ENCODE assay signal across 8 cellular contexts in the genomic region with DNA sequence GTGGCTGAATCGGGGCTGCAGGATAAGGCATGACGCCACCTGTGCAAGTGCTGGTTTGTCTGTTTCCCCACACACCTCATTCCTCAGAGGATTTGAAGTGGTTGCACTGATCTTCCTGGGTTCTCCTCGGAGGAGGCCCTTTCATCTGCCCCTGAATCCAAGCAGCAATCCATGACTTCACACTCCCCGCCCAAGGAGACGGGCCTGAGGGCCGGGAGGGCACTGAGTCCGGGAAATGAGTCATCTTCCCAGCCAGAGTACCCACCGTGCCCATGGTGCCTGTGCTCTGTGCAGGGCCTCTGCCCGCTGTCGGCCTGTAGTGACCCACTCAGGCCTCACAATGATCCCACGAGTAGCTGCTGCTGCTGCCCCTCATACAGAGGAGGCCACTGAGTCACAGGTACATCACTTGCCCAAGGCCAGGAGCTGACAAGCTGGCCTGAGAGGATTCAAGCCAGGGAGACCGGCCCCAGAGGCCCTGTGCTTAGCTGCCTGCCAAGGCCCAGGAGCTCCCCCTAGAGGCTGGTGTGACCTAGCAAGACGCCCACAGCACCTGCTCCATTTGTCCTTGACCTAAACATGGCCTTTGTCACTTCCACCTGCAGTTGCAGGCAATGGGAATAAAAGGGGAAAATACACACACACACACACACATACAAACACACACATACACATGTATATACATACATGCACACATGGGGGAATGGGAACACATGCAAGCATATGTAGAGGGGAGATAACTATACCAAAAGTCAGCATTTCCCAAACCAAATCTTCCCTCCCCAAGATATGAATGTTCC.
DNase-seq lines count a peak whose midpoint lies in the region; ATAC-seq, FAIRE-seq and TF ChIP-seq lines count a peak whose summit lies in the region.

No MANE protein-coding gene starts in this region.

- ATAC-seq in GM18517 (IDR thresholded peaks at IDR 0.05; ENCODE audit: unreplicated experiment): no peak
- no peak for ATAC-seq in HG03095 (IDR thresholded peaks at IDR 0.05; ENCODE audit: unreplicated experiment)
- ATAC-seq in HG02571 (IDR thresholded peaks at IDR 0.05; ENCODE audit: unreplicated experiment): no peak

- H3K4ac ChIP-seq in H9 (ENCODE audit: low read depth, low read length): no peak overlapping the region

- H3K79me2 ChIP-seq in H9 (ENCODE audit: insufficient read depth, low read length) (no peaks in the 10 kb centered on the region), endothelial cell of umbilical vein (ENCODE audit: control insufficient read depth, insufficient read depth, low read length) (no peaks in the 10 kb centered on the region), neural progenitor cell (ENCODE audit: low read depth) (no peaks in the 10 kb centered on the region)

- H3K23ac ChIP-seq in H9 (ENCODE audit: insufficient read length, low read depth, low read length): no peak overlapping the region

- no peak overlapping the region for H3K18ac ChIP-seq in H9 (ENCODE audit: insufficient read length, low read depth, low read length)

- no peak overlapping the region for H3T11ph ChIP-seq in H9 (ENCODE audit: low read length)

- H3K9me1 ChIP-seq in endothelial cell of umbilical vein (replicated peaks; ENCODE audit: control insufficient read depth, extremely low read depth, insufficient read depth, low read length): no peaks in the 10 kb centered on the region

- peak; percentile 84 for TF ChIP-seq CTCF in Calu3 (IDR thresholded peaks at IDR 0.05; ENCODE audit: unreplicated experiment)
- peak; percentile 90 for TF ChIP-seq CTCF in H9 (conservative IDR thresholded peaks at IDR 0.05)
- peak; percentile 88 to 91 for TF ChIP-seq CTCF in endothelial cell of umbilical vein (IDR thresholded peaks at IDR 0.05; ENCODE audit: extremely low read depth in 1 of 2, insufficient read depth in 1 of 2, low read depth in 1 of 2, low read length in 2 of 2)
- peak; percentile 72 for TF ChIP-seq CTCF in neural progenitor cell (IDR thresholded peaks at IDR 0.05)

- dilution Hi-C loops in endothelial cell of umbilical vein (cut with MboI; ENCODE audit: extremely low pct_ligation_motif_present, low sequenced_read_pairs): no loop called here

- H3K4me1 ChIP-seq in H9 (ENCODE audit: insufficient read depth, low read length) (no peaks in the 10 kb centered on the region), endothelial cell of umbilical vein (ENCODE audit: control insufficient read depth, extremely low read depth, insufficient read depth, low read length) (peaks cover 11% of the 10 kb centered on the region), neural progenitor cell (peaks cover 11% of the 10 kb centered on the region)

- no CpG with 5 or more reads among the region's 13 CpGs for WGBS in H9 (ENCODE audit: extremely low coverage, insufficient read length, low lambda C conversion rate)

- H3K56ac ChIP-seq in H9 (ENCODE audit: insufficient read length, low read depth, low read length): no peak overlapping the region

- peaks cover 12% of the 10 kb centered on the region for H3K4me1 Mint-ChIP-seq in Calu3 (ENCODE audit: low read depth, unreplicated experiment)
- H3K4me1 Mint-ChIP-seq in H9: peaks cover 7 to 8% of the 10 kb centered on the region in 2 experiments; a peak in 3 of 4 replicates
- H3K4me1 Mint-ChIP-seq in neural progenitor cell: peaks cover 24% of the 10 kb centered on the region

- no peak overlapping the region for H2AK5ac ChIP-seq in H9 (ENCODE audit: insufficient read length, low read length)

- H3K9ac ChIP-seq in H9 (ENCODE audit: extremely low read depth, insufficient read length, low read length) (no peak overlapping the region), endothelial cell of umbilical vein (replicated peaks; ENCODE audit: extremely low read depth, insufficient read depth, low read length) (no peak overlapping the region), neural progenitor cell (no peak overlapping the region)

- H3F3A ChIP-seq in neural progenitor cell (ENCODE audit: low read depth): no peaks in the 10 kb centered on the region

- H3K36me3 Mint-ChIP-seq in Calu3 (ENCODE audit: insufficient read depth, unreplicated experiment): no peaks in the 10 kb centered on the region
- peaks cover 5 to 25% (median 21%) of the 10 kb centered on the region in 3 experiments; a peak in 6 of 7 replicates for H3K36me3 Mint-ChIP-seq in H9 (ENCODE audit: insufficient read depth in 1 of 3, low read depth in 3 of 3)
- H3K36me3 Mint-ChIP-seq in neural progenitor cell: no peaks in the 10 kb centered on the region

- H3K23me2 ChIP-seq in H9 (ENCODE audit: insufficient read length, low read depth, low read length, poor library complexity, severe bottlenecking): no peaks in the 10 kb centered on the region

- peak; percentile 92 for FAIRE-seq in endothelial cell of umbilical vein (lab: Jason Lieb, UNC)

- DNase-seq in Calu3 (peak; percentile 93), H9 (peak; percentile 86), SK-MEL-5 (ENCODE audit: low read depth, low spot score) (peak; percentile 67), endothelial cell of umbilical vein (ENCODE audit: low read depth, low spot score) (peak; percentile 87), neural progenitor cell (ENCODE audit: low spot score) (peak; percentile 76)

- H3K27me3 Mint-ChIP-seq in Calu3 (ENCODE audit: unreplicated experiment) (peaks cover 73% of the 10 kb centered on the region), H9 (ENCODE audit: low read depth) (peaks cover 2% of the 10 kb centered on the region), neural progenitor cell (ENCODE audit: insufficient read depth, low read depth) (peaks cover 6% of the 10 kb centered on the region)

- H2BK15ac ChIP-seq in H9 (ENCODE audit: low read depth, low read length): no peak overlapping the region

- H3K36me3 ChIP-seq in endothelial cell of umbilical vein (ENCODE audit: control insufficient read depth in 2 of 2, extremely low read depth in 1 of 2, insufficient read depth in 2 of 2, low read length in 2 of 2) (no peaks in the 10 kb centered on the region), neural progenitor cell (no peaks in the 10 kb centered on the region)

- H3K9me3 Mint-ChIP-seq in Calu3 (ENCODE audit: low read depth, unreplicated experiment) (peaks cover 16% of the 10 kb centered on the region), H9 (peaks cover 27 to 29% of the 10 kb centered on the region in 2 experiments), neural progenitor cell (peaks cover 37% of the 10 kb centered on the region)

- no peak overlapping the region for H2BK5ac ChIP-seq in H9 (ENCODE audit: insufficient read length, low read length)

- BruUV-seq in Calu3 (replicated peaks; lab: Mats Ljungman, UMichigan): no TSS peak
- no TSS peak for BruUV-seq in endothelial cell of umbilical vein (replicated peaks; lab: Mats Ljungman, UMichigan)

- H3K14ac ChIP-seq in H9 (ENCODE audit: insufficient read depth, low read length): no peak overlapping the region

- H4K8ac ChIP-seq in H9 (replicated peaks; ENCODE audit: insufficient read length, low read depth, low read length): no peak overlapping the region

- no peak for TF ChIP-seq POLR2A in endothelial cell of umbilical vein (IDR thresholded peaks at IDR 0.05; ENCODE audit: low read depth, low read length)

- H3K27me3 ChIP-seq in H9 (ENCODE audit: insufficient read depth, low read length): no peaks in the 10 kb centered on the region
- H3K27me3 ChIP-seq in endothelial cell of umbilical vein (ENCODE audit: control insufficient read depth in 2 of 2, insufficient read depth in 2 of 2, low read length in 2 of 2): no peaks in the 10 kb centered on the region
- no peaks in the 10 kb centered on the region for H3K27me3 ChIP-seq in neural progenitor cell

- intact Hi-C loops in Calu3 (cut with micrococcal nuclease; ENCODE audit: unreplicated experiment) (loop anchor here (5.0 to 10.0 kb wide), 2 partner anchors 108 to 515 kb away; no protein-coding TSS in a partner anchor), endothelial cell of umbilical vein (cut with micrococcal nuclease) (loop anchor here (1.0 to 2.0 kb wide), 4 partner anchors 12 to 513 kb away; no protein-coding TSS in a partner anchor)

- no peak overlapping the region for H4K91ac ChIP-seq in H9 (ENCODE audit: insufficient read length, low read depth, low read length)

- no peak overlapping the region for H2BK120ac ChIP-seq in H9 (ENCODE audit: low read depth, low read length, poor library complexity, severe bottlenecking)

- H4K5ac ChIP-seq in H9 (ENCODE audit: insufficient read length, low read depth, low read length): no peak overlapping the region

- H3K9me3 ChIP-seq in H9 (ENCODE audit: control insufficient read depth, low read depth, low read length) (peaks cover 7% of the 10 kb centered on the region), endothelial cell of umbilical vein (replicated peaks; ENCODE audit: control insufficient read depth, insufficient read depth, low read length) (peaks cover 2% of the 10 kb centered on the region), neural progenitor cell (ENCODE audit: low read depth) (peaks cover 5% of the 10 kb centered on the region)

- no peaks in the 10 kb centered on the region for H3K79me1 ChIP-seq in H9 (ENCODE audit: insufficient read depth, low read depth, low read length, poor library complexity, severe bottlenecking)

- in situ Hi-C loops in SK-MEL-5 (cut with HindIII; ENCODE audit: low pct_unique_long_range_greater_than_20kb, low sequenced_read_pairs): no loop called here

- H3K27ac ChIP-seq in H9 (ENCODE audit: insufficient read length, low read depth, low read length) (no peak overlapping the region), endothelial cell of umbilical vein (ENCODE audit: insufficient read depth, low read depth, low read length) (peak overlapping the region; percentile 52), neural progenitor cell (no peak overlapping the region)

- POLR2A ChIA-PET in endothelial cell of umbilical vein (lab: Charles Lee): interaction anchor here (0.7 kb wide), 1 partner anchor 355 kb away, joined by 3 read pairs; no protein-coding TSS in a partner anchor

- no peak overlapping the region for H3K4me3 ChIP-seq in endothelial cell of umbilical vein (replicated peaks in 1 of 3; ENCODE audit: insufficient read depth in 1 of 3, low read depth in 1 of 3, low read length in 3 of 3)
- H3K4me3 ChIP-seq in neural progenitor cell: no peak overlapping the region

- H2BK12ac ChIP-seq in H9 (ENCODE audit: insufficient read length, low read depth, low read length): no peak overlapping the region

- CTCF ChIA-PET in Calu3 (lab: Charles Lee) (interaction anchor here (0.6 to 1.2 kb wide), 15 partner anchors 9 to 513 kb away, joined by 3 to 9 read pairs (median 3); no protein-coding TSS in a partner anchor), endothelial cell of umbilical vein (lab: Charles Lee) (interaction anchor here (0.6 to 5.7 kb wide), 32 partner anchors 10 to 513 kb away, joined by 3 to 52 read pairs (median 4); no protein-coding TSS in a partner anchor)

- H3K4me2 ChIP-seq in H9 (ENCODE audit: insufficient read depth, insufficient read length, low read length) (no peak overlapping the region), endothelial cell of umbilical vein (ENCODE audit: insufficient read depth, low read length) (peak overlapping the region; percentile 44), neural progenitor cell (no peak overlapping the region)

- H3K4me3 Mint-ChIP-seq in Calu3 (ENCODE audit: low read depth, unreplicated experiment) (no peak overlapping the region), H9 (no peak overlapping the region), neural progenitor cell (no peak overlapping the region)

- no peak overlapping the region for H2AFZ ChIP-seq in H9 (ENCODE audit: low read length)
- peak overlapping the region; percentile 25 for H2AFZ ChIP-seq in endothelial cell of umbilical vein (ENCODE audit: low read depth, low read length)
- no peak overlapping the region for H2AFZ ChIP-seq in neural progenitor cell (replicated peaks)

- no peak overlapping the region for H2BK20ac ChIP-seq in H9 (ENCODE audit: low read depth, low read length, poor library complexity, severe bottlenecking)

- no peak overlapping the region for H3K27ac Mint-ChIP-seq in Calu3 (ENCODE audit: unreplicated experiment)
- no peak overlapping the region for H3K27ac Mint-ChIP-seq in H9
- H3K27ac Mint-ChIP-seq in neural progenitor cell: no peak overlapping the region

- no peaks in the 10 kb centered on the region for H4K20me1 ChIP-seq in H9 (ENCODE audit: control insufficient read depth, insufficient read depth, insufficient read length)
- H4K20me1 ChIP-seq in endothelial cell of umbilical vein (replicated peaks; ENCODE audit: control insufficient read depth, extremely low read depth, insufficient read depth, low read length): no peaks in the 10 kb centered on the region
- H4K20me1 ChIP-seq in neural progenitor cell (ENCODE audit: low read depth): no peaks in the 10 kb centered on the region
